28 cellular contexts compared by ENCODE assay signal in the genomic region with DNA sequence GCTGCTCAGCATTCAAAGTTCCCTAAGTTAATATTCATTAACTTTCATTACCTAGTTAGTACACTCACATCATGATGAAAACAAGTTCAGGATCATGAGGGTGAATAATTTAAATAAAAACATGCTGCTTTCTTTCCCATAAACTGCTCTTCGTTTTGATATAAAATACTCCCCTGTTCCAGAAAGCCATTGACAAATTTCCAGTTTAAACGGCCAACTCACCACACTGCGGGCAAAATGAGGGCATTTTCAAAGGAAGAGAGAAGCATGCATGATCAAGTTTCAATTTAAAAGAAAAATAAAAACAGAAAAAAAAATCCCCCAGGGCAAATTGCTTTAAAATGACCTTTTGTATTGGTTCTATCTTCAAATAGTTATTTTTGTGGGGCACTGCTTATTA.
A peak's percentile ranks its signal among the peaks of the same experiment; 100 is the strongest.
DNase-seq lines count a peak whose midpoint lies in the region; ATAC-seq and TF ChIP-seq lines count a peak whose summit lies in the region.
"Had no signal": no experiment of that assay in that cellular context is flagged by ENCODE, and none has a peak within 500 bp of the region (broad histone marks: within the 10 kb centered on the region; RNA-seq: fewer than 3 reads in every experiment).

No MANE protein-coding gene starts in this region.

- WGBS in aorta, 2 donors: 43 to 45% methylated on average over 3 of the region's 3 CpGs

- H3K79me2 ChIP-seq in PC-3 (ENCODE audit: low read length): no peaks in the 10 kb centered on the region

- TF ChIP-seq CTCF in PC-3 (conservative IDR thresholded peaks at IDR 0.05; ENCODE audit: low read depth, low read length): no peak
- TF ChIP-seq CTCF in astrocyte of the spinal cord (IDR thresholded peaks at IDR 0.05; ENCODE audit: low read depth, low read length): no peak

- H3K36me3 ChIP-seq in PC-3 (ENCODE audit: low read depth, low read length) (no peaks in the 10 kb centered on the region), aorta (ENCODE audit: control insufficient read depth in 1 of 2, insufficient read depth in 2 of 2, low read length in 1 of 2) (no peaks in the 10 kb centered on the region)
- H3K36me3 ChIP-seq: BLaER1 treated with 17β-estradiol and CSF1 and Interleukin-3, amounts not matched to agents 10 nM and 100 nM; SJSA1 had no signal

- H3K4me1 ChIP-seq in PC-3 (ENCODE audit: insufficient read depth, low read length): no peaks in the 10 kb centered on the region
- no peaks in the 10 kb centered on the region for H3K4me1 ChIP-seq in aorta (ENCODE audit: control insufficient read depth in 1 of 2, insufficient read depth in 2 of 2, low read length in 2 of 2)
- H3K4me1 ChIP-seq: A549; BLaER1 treated with 17β-estradiol and CSF1 and Interleukin-3, amounts not matched to agents 10 nM and 100 nM; SJSA1 had no signal

- BruUV-seq in PC-3 (replicated peaks; lab: Mats Ljungman, UMichigan): no TSS peak

- peak; percentile 62 for DNase-seq in M059J (ENCODE audit: low read depth)
- peak; percentile 53 for DNase-seq in PC-3
- peak; percentile 42 for DNase-seq in astrocyte of the spinal cord (ENCODE audit: low read depth, low spot score)
- peak; percentile 52 for DNase-seq in left kidney (ENCODE audit: low read depth, low spot score)
- DNase-seq in 8988T: no peak
- DNase-seq in NCI-H446 treated with DMSO at 0.1 percent for 48 hours (lab: John Stamatoyannopoulos, UW): no peak
- DNase-seq in NCI-H146 treated with DMSO at 0.1 percent for 48 hours (lab: John Stamatoyannopoulos, UW; ENCODE audit: unreplicated experiment): no peak
- DNase-seq in aorta: no peak
- DNase-seq: AML-193; CD4-positive, alpha-beta T cell; COR-L47; DMS53; GM23248; H7; Karpas-422; MV-4-11; NCI-H1105; NCI-H146; NCI-H2029; NCI-H2227 treated with DMSO at 0.1 percent for 48 hours; NCI-H510A treated with DMSO at 0.1 percent for 48 hours; NCI-H748 treated with DMSO at 0.1 percent for 48 hours; Right ventricle myocardium superior; RPMI8226 had no signal

- H3K4me3 ChIP-seq in PC-3 (ENCODE audit: low read length) (no peak overlapping the region), astrocyte of the spinal cord (ENCODE audit: low read depth, low read length) (no peak overlapping the region), aorta (ENCODE audit: low read length in 2 of 2) (no peak overlapping the region)
- H3K4me3 ChIP-seq: A549; BLaER1 treated with 17β-estradiol and CSF1 and Interleukin-3, amounts not matched to agents 10 nM and 100 nM; GM23248; SJSA1 had no signal

- CTCF ChIA-PET in PC-3 (lab: Charles Lee): no interaction called here

- H3K9me2 ChIP-seq in PC-3 (replicated peaks; ENCODE audit: low read length): no peaks in the 10 kb centered on the region

- no peaks in the 10 kb centered on the region for H3K27me3 ChIP-seq in PC-3 (ENCODE audit: low read length)
- H3K27me3 ChIP-seq in aorta (ENCODE audit: control insufficient read depth in 1 of 2, insufficient read depth in 2 of 2, low read length in 1 of 2): no peaks in the 10 kb centered on the region
- H3K27me3 ChIP-seq: BLaER1 treated with 17β-estradiol and CSF1 and Interleukin-3, amounts not matched to agents 10 nM and 100 nM; SJSA1 had no signal

- H3F3A ChIP-seq in PC-3 (ENCODE audit: low read length, unreplicated experiment): no peaks in the 10 kb centered on the region

- intact Hi-C loops in PC-3 (cut with micrococcal nuclease): no loop called here
- intact Hi-C loops in aorta (cut with DNase I): no loop called here

- H3K9me3 ChIP-seq in PC-3 (ENCODE audit: low read length) (no peaks in the 10 kb centered on the region), aorta (ENCODE audit: control insufficient read depth, low read length) (no peaks in the 10 kb centered on the region)
- H3K9me3 ChIP-seq: A549; BLaER1 treated with 17β-estradiol and CSF1 and Interleukin-3, amounts not matched to agents 10 nM and 100 nM; SJSA1 had no signal

- POLR2A ChIA-PET in PC-3 (lab: Charles Lee; ENCODE audit: unreplicated experiment): no interaction called here

- in situ Hi-C loops in astrocyte of the spinal cord (cut with HindIII; ENCODE audit: low sequenced_read_pairs): no loop called here

- no peak overlapping the region for H3K9ac ChIP-seq in PC-3 (ENCODE audit: low read length)
- H3K9ac ChIP-seq: BLaER1 treated with 17β-estradiol and CSF1 and Interleukin-3, amounts not matched to agents 10 nM and 100 nM; GM23248 had no signal

- ATAC-seq in PC-3 (peak; percentile 49; the same call in 1 of the 2 replicates), aorta (ENCODE audit: low FRiP score) (no peak)
- ATAC-seq: A549, HepG2 had no signal

- peak overlapping the region; percentile 25; the same call in 1 of the 2 replicates for H3K4me2 ChIP-seq in PC-3 (ENCODE audit: low read length)
- H3K4me2 ChIP-seq: A549; BLaER1 treated with 17β-estradiol and CSF1 and Interleukin-3, amounts not matched to agents 10 nM and 100 nM had no signal

- H3K27ac ChIP-seq in PC-3 (ENCODE audit: low read length): no peak overlapping the region
- H3K27ac ChIP-seq in aorta (ENCODE audit: low read depth in 1 of 2, low read length in 2 of 2): no peak overlapping the region
- H3K27ac ChIP-seq: A549; BLaER1 treated with 17β-estradiol and CSF1 and Interleukin-3, amounts not matched to agents 10 nM and 100 nM; GM23248; SJSA1 had no signal

- H4K20me1 ChIP-seq in PC-3 (ENCODE audit: low read length): no peaks in the 10 kb centered on the region
- H4K20me1 ChIP-seq: BLaER1 treated with 17β-estradiol and CSF1 and Interleukin-3, amounts not matched to agents 10 nM and 100 nM had no signal

- 0 out of 2 replicates have a peak overlapping the region, but pooled peaks have one; percentile 32 for H2AFZ ChIP-seq in PC-3 (ENCODE audit: low read length)
- H2AFZ ChIP-seq: GM23248 had no signal

Comparison
In these comparisons a context has a peak if more than half of its experiments do, and no peak if none do; other contexts are left out.
1. DNase-seq: peak in M059J (single experiment), PC-3 (single experiment), astrocyte of the spinal cord (single experiment) and left kidney (single experiment); none in 8988T (single experiment), NCI-H446 treated with DMSO at 0.1 percent for 48 hours (single experiment), NCI-H146 treated with DMSO at 0.1 percent for 48 hours (single experiment) and aorta (0 of 2).